ENCODE assay signal across 2 cellular contexts in genomic region chr6:146850238-146850896, GRCh38.
TF ChIP-seq lines count a peak whose summit lies in the region.

No MANE protein-coding gene starts in this region.

TF ChIP-seq in IMR-90, 13 proteins besides CTCF, POLR2A, EP300 and RAD21 (continued from another document):
- TF ChIP-seq MXI1 (IDR thresholded peaks at IDR 0.05; ENCODE audit: borderline replicate concordance, low read depth, low read length) (no peak), RFX5 (IDR thresholded peaks at IDR 0.05; ENCODE audit: low read depth, low read length) (no peak), ELK1 (IDR thresholded peaks at IDR 0.05; ENCODE audit: borderline replicate concordance, low read depth, low read length) (no peak), CEBPB (IDR thresholded peaks at IDR 0.05; ENCODE audit: low read depth, low read length) (peak; percentile 13; the same call in 1 of the 2 replicates), MAZ (IDR thresholded peaks at IDR 0.05; ENCODE audit: borderline replicate concordance, low read depth, low read length) (peak; percentile 46; the same call in 1 of the 2 replicates), MAFK (IDR thresholded peaks at IDR 0.05; ENCODE audit: low read depth, low read length) (no peak)

TF ChIP-seq in H1, 55 proteins besides CTCF, POLR2A, EP300 and RAD21 (continued from another document):
- no peak for TF ChIP-seq SIRT6 (IDR thresholded peaks at IDR 0.05; ENCODE audit: low read length)
TF ChIP-seq in H1: peak in this region for 0.
